Comparison of ENCODE assay signal across 18 cellular contexts in genomic region chr7:118572604-118573003, GRCh38.
"Had no signal": no experiment of that assay in that cellular context is flagged by ENCODE, and none has a peak within 500 bp of the region (broad histone marks: within the 10 kb centered on the region; RNA-seq: fewer than 3 reads in every experiment).

No MANE protein-coding gene starts in this region.

- H3K4me3 Mint-ChIP-seq: activated CD4-positive, alpha-beta memory T cell treated with anti-CD3 and anti-CD28 coated beads, Interleukin-2, amount 10 ng/mL, durations not matched to agents 7 days and 5 days; activated CD4-positive, alpha-beta T cell treated with anti-CD3 and anti-CD28 coated beads, Interleukin-2, amount 10 ng/mL, durations not matched to agents 24 days and 14 days; activated naive CD4-positive, alpha-beta T cell treated with anti-CD3 and anti-CD28 coated beads, Interleukin-2, amount 10 ng/mL, durations not matched to agents 7 days and 5 days; dendritic cell treated with granulocyte-macrophage colony-stimulating factor and Interleukin-4, amounts not matched to agents 40 ng/mL and 50 ng/mL, for 4 days; memory B cell; natural killer cell treated with Interleukin-12 subunit alpha and Interleukin-12 subunit beta and Interleukin-15 and Interleukin-18, amount 100 ng/mL, for 72 hours; stimulated activated effector memory CD8-positive, alpha-beta T cell treated with anti-CD3 and anti-CD28 coated beads, Interleukin-12 subunit alpha, Interleukin-12 subunit beta, amount 100 ng/mL, for 72 hours; stimulated activated naive CD8-positive, alpha-beta T cell treated with anti-CD3 and anti-CD28 coated beads, Interleukin-15, amount 100 ng/mL, for 72 hours had no signal

- ATAC-seq: activated CD4-positive, CD25-positive, alpha-beta regulatory T cell treated with anti-CD3 and anti-CD28 coated beads, Interleukin-2, amount 50 U/mL, for 24 hours; esophagus mucosa; natural killer cell treated with Interleukin-12 subunit alpha and Interleukin-12 subunit beta and Interleukin-15 and Interleukin-18, amount 100 ng/mL, for 72 hours; right lobe of liver; stimulated activated effector memory CD8-positive, alpha-beta T cell treated with anti-CD3 and anti-CD28 coated beads, Interleukin-12 subunit alpha, Interleukin-12 subunit beta, amount 100 ng/mL, for 72 hours; stimulated activated naive CD8-positive, alpha-beta T cell treated with anti-CD3 and anti-CD28 coated beads, Interleukin-15, amount 100 ng/mL, for 72 hours had no signal

- H3K36me3 Mint-ChIP-seq: activated naive CD4-positive, alpha-beta T cell treated with anti-CD3 and anti-CD28 coated beads, Interleukin-2, amount 10 ng/mL, durations not matched to agents 7 days and 5 days; memory B cell; natural killer cell treated with Interleukin-12 subunit alpha and Interleukin-12 subunit beta and Interleukin-15 and Interleukin-18, amount 100 ng/mL, for 72 hours; stimulated activated effector memory CD8-positive, alpha-beta T cell treated with anti-CD3 and anti-CD28 coated beads, Interleukin-12 subunit alpha, Interleukin-12 subunit beta, amount 100 ng/mL, for 72 hours had no signal

- H3K4me1 Mint-ChIP-seq: activated CD4-positive, alpha-beta memory T cell treated with anti-CD3 and anti-CD28 coated beads, Interleukin-2, amount 10 ng/mL, durations not matched to agents 7 days and 5 days; activated CD4-positive, alpha-beta T cell treated with anti-CD3 and anti-CD28 coated beads, Interleukin-2, amount 10 ng/mL, durations not matched to agents 24 days and 14 days; activated naive CD4-positive, alpha-beta T cell treated with anti-CD3 and anti-CD28 coated beads, Interleukin-2, amount 10 ng/mL, durations not matched to agents 7 days and 5 days; memory B cell; stimulated activated effector memory CD8-positive, alpha-beta T cell treated with anti-CD3 and anti-CD28 coated beads, Interleukin-12 subunit alpha, Interleukin-12 subunit beta, amount 100 ng/mL, for 72 hours; stimulated activated naive CD8-positive, alpha-beta T cell treated with anti-CD3 and anti-CD28 coated beads, Interleukin-15, amount 100 ng/mL, for 72 hours had no signal

- H3K36me3 ChIP-seq: cardiac muscle cell, right lobe of liver, uterus had no signal

- H3K27me3 ChIP-seq: cardiac muscle cell, right lobe of liver, uterus had no signal

- H3K27ac ChIP-seq: cardiac muscle cell, right lobe of liver, uterus had no signal

- H3K4me1 ChIP-seq: right lobe of liver, uterus had no signal

- H3K4me3 ChIP-seq: cardiac muscle cell, right lobe of liver, uterus had no signal

- H3K9me3 ChIP-seq: right lobe of liver, uterus had no signal

- H3K27ac Mint-ChIP-seq: activated CD4-positive, alpha-beta memory T cell treated with anti-CD3 and anti-CD28 coated beads, Interleukin-2, amount 10 ng/mL, durations not matched to agents 7 days and 5 days; activated CD4-positive, alpha-beta T cell treated with anti-CD3 and anti-CD28 coated beads, Interleukin-2, amount 10 ng/mL, durations not matched to agents 24 days and 14 days; activated naive CD4-positive, alpha-beta T cell treated with anti-CD3 and anti-CD28 coated beads, Interleukin-2, amount 10 ng/mL, durations not matched to agents 7 days and 5 days; dendritic cell treated with granulocyte-macrophage colony-stimulating factor and Interleukin-4, amounts not matched to agents 40 ng/mL and 50 ng/mL, for 4 days; memory B cell; natural killer cell treated with Interleukin-12 subunit alpha and Interleukin-12 subunit beta and Interleukin-15 and Interleukin-18, amount 100 ng/mL, for 72 hours; stimulated activated effector memory CD8-positive, alpha-beta T cell treated with anti-CD3 and anti-CD28 coated beads, Interleukin-12 subunit alpha, Interleukin-12 subunit beta, amount 100 ng/mL, for 72 hours; stimulated activated naive CD8-positive, alpha-beta T cell treated with anti-CD3 and anti-CD28 coated beads, Interleukin-15, amount 100 ng/mL, for 72 hours had no signal

- H3K9me3 Mint-ChIP-seq: activated CD4-positive, alpha-beta memory T cell treated with anti-CD3 and anti-CD28 coated beads, Interleukin-2, amount 10 ng/mL, durations not matched to agents 7 days and 5 days; activated CD4-positive, alpha-beta T cell treated with anti-CD3 and anti-CD28 coated beads, Interleukin-2, amount 10 ng/mL, durations not matched to agents 24 days and 14 days; dendritic cell treated with granulocyte-macrophage colony-stimulating factor and Interleukin-4, amounts not matched to agents 40 ng/mL and 50 ng/mL, for 4 days; stimulated activated effector memory CD8-positive, alpha-beta T cell treated with anti-CD3 and anti-CD28 coated beads, Interleukin-12 subunit alpha, Interleukin-12 subunit beta, amount 100 ng/mL, for 72 hours had no signal

- H3K27me3 Mint-ChIP-seq: activated CD4-positive, alpha-beta memory T cell treated with anti-CD3 and anti-CD28 coated beads, Interleukin-2, amount 10 ng/mL, durations not matched to agents 7 days and 5 days; activated CD4-positive, alpha-beta T cell treated with anti-CD3 and anti-CD28 coated beads, Interleukin-2, amount 10 ng/mL, durations not matched to agents 24 days and 14 days; activated naive CD4-positive, alpha-beta T cell treated with anti-CD3 and anti-CD28 coated beads, Interleukin-2, amount 10 ng/mL, durations not matched to agents 7 days and 5 days; dendritic cell treated with granulocyte-macrophage colony-stimulating factor and Interleukin-4, amounts not matched to agents 40 ng/mL and 50 ng/mL, for 4 days; memory B cell; natural killer cell treated with Interleukin-12 subunit alpha and Interleukin-12 subunit beta and Interleukin-15 and Interleukin-18, amount 100 ng/mL, for 72 hours; stimulated activated naive CD8-positive, alpha-beta T cell treated with anti-CD3 and anti-CD28 coated beads, Interleukin-15, amount 100 ng/mL, for 72 hours had no signal

- DNase-seq: activated CD4-positive, alpha-beta memory T cell treated with anti-CD3 and anti-CD28 coated beads, Interleukin-2, amount 10 ng/mL, durations not matched to agents 7 days and 5 days; activated CD4-positive, alpha-beta T cell treated with anti-CD3 and anti-CD28 coated beads, Interleukin-2, amount 10 ng/mL, durations not matched to agents 24 days and 14 days; activated effector memory CD4-positive, alpha-beta T cell treated with anti-CD3 and anti-CD28 coated beads, Interleukin-2, amount 50 U/mL, for 16 hours; activated naive CD4-positive, alpha-beta T cell treated with anti-CD3 and anti-CD28 coated beads, Interleukin-2, amount 10 ng/mL, durations not matched to agents 7 days and 5 days; effector CD4-positive, alpha-beta T cell; foreskin melanocyte; right lobe of liver; small intestine; stimulated activated CD4-positive, alpha-beta T cell treated with anti-CD3 and anti-CD28 coated beads, Interleukin-2, amount 100 ng/mL, for 24 hours; stimulated activated naive CD8-positive, alpha-beta T cell treated with anti-CD3 and anti-CD28 coated beads, Interleukin-15, amount 100 ng/mL, for 72 hours; uterus had no signal
